In genomic region chr5:137320056-137321045, GRCh38 we compare ENCODE assay signal across 8 cellular contexts.
DNase-seq lines count a peak whose midpoint lies in the region; ATAC-seq and TF ChIP-seq lines count a peak whose summit lies in the region.

No MANE protein-coding gene starts in this region.

- no peak overlapping the region for H4K8ac ChIP-seq in IMR-90 (ENCODE audit: low read depth in 2 of 2, low read length in 2 of 2)

- no peaks in the 10 kb centered on the region for H3K4me1 ChIP-seq in IMR-90 (ENCODE audit: control insufficient read depth, insufficient read depth, low read length)
- peaks cover 8% of the 10 kb centered on the region for H3K4me1 ChIP-seq in PC-3 (ENCODE audit: insufficient read depth, low read length)
- H3K4me1 ChIP-seq in uterus: no peaks in the 10 kb centered on the region

- WGBS in IMR-90 (ENCODE audit: extremely low coverage in 2 of 2, insufficient read length in 1 of 2), 2 experiments: no CpG with 5 or more reads among the region's 3 CpGs

- H3K79me2 ChIP-seq in PC-3 (ENCODE audit: low read length): no peaks in the 10 kb centered on the region

- H3K36me3 Mint-ChIP-seq in chondrocyte (ENCODE audit: low read depth): no peaks in the 10 kb centered on the region

- no peaks in the 10 kb centered on the region for H3K79me1 ChIP-seq in IMR-90 (ENCODE audit: low read depth in 1 of 2, low read length in 2 of 2)

- H3K4me2 ChIP-seq in IMR-90 (ENCODE audit: low read depth, low read length): no peak overlapping the region
- H3K4me2 ChIP-seq in PC-3 (ENCODE audit: low read length): no peak overlapping the region

- H3K27ac ChIP-seq in IMR-90 (ENCODE audit: insufficient read depth, low read length): no peak overlapping the region
- H3K27ac ChIP-seq in PC-3 (ENCODE audit: low read length): no peak overlapping the region
- no peak overlapping the region for H3K27ac ChIP-seq in uterus

- POLR2A ChIA-PET in IMR-90 (lab: Charles Lee; ENCODE audit: unreplicated experiment): interaction anchor here (0.6 kb wide), 1 partner anchor 10 kb away, joined by 3 read pairs; no protein-coding TSS in a partner anchor
- POLR2A ChIA-PET in PC-3 (lab: Charles Lee; ENCODE audit: unreplicated experiment): interaction anchor here (0.6 kb wide), 2 partner anchors 27 to 160 kb away, joined by 5 to 14 read pairs; no protein-coding TSS in a partner anchor

- peaks cover 41% of the 10 kb centered on the region for H3K4me1 Mint-ChIP-seq in chondrocyte (ENCODE audit: low read depth)

- peaks cover 10% of the 10 kb centered on the region for H3K27me3 Mint-ChIP-seq in chondrocyte (ENCODE audit: low read depth)

- in situ Hi-C loops in IMR-90 (cut with MboI; ENCODE audit: low sequenced_read_pairs): loop anchor here (25.0 kb wide), 1 partner anchor 417 kb away; the partner anchor contains the start of gene KLHL3

- no peak overlapping the region for H3K18ac ChIP-seq in IMR-90 (ENCODE audit: low read depth, low read length)

- H3K4me3 Mint-ChIP-seq in chondrocyte (ENCODE audit: unreplicated experiment): no peak overlapping the region

- TF ChIP-seq POLR2A in IMR-90 (IDR thresholded peaks at IDR 0.05; ENCODE audit: low read depth, low read length): no peak
- TF ChIP-seq POLR2A in uterus (IDR thresholded peaks at IDR 0.05): no peak

- H3K9ac ChIP-seq in IMR-90 (ENCODE audit: low read depth, low read length): no peak overlapping the region
- H3K9ac ChIP-seq in PC-3 (ENCODE audit: low read length): no peak overlapping the region

- H3K36me3 ChIP-seq in IMR-90 (ENCODE audit: control insufficient read depth, insufficient read depth, low read length) (no peaks in the 10 kb centered on the region), PC-3 (ENCODE audit: low read depth, low read length) (no peaks in the 10 kb centered on the region), uterus (no peaks in the 10 kb centered on the region)

- no peak overlapping the region for H2BK5ac ChIP-seq in IMR-90 (ENCODE audit: low read depth, low read length, poor library complexity, severe bottlenecking)

- no peak overlapping the region for H4K91ac ChIP-seq in IMR-90 (ENCODE audit: insufficient read depth, low read depth, low read length)

- dilution Hi-C loops in IMR-90 (cut with HindIII; ENCODE audit: low sequenced_read_pairs, unreplicated experiment): no loop called here

- CTCF ChIA-PET in IMR-90 (lab: Yijun Ruan, JAX): interaction anchor here (0.6 to 2.8 kb wide), 26 partner anchors 9 to 1420 kb away, joined by 3 to 37 read pairs (median 4); partner anchors contain the start of gene SPOCK1
- CTCF ChIA-PET in PC-3 (lab: Charles Lee): interaction anchor here (0.6 to 1.4 kb wide), 16 partner anchors 10 to 1070 kb away, joined by 3 to 11 read pairs (median 4); no protein-coding TSS in a partner anchor

- H2AK5ac ChIP-seq in IMR-90 (ENCODE audit: low read depth, low read length): no peak overlapping the region

- H3K9me3 ChIP-seq in IMR-90 (ENCODE audit: control insufficient read depth, insufficient read depth, low read length) (no peaks in the 10 kb centered on the region), PC-3 (ENCODE audit: low read length) (no peaks in the 10 kb centered on the region), uterus (no peaks in the 10 kb centered on the region)

- H4K20me1 ChIP-seq in IMR-90 (ENCODE audit: insufficient read depth, low read length): no peaks in the 10 kb centered on the region
- no peaks in the 10 kb centered on the region for H4K20me1 ChIP-seq in PC-3 (ENCODE audit: low read length)

- no peak overlapping the region for H3K4me3 ChIP-seq in IMR-90 (ENCODE audit: insufficient read depth, low read depth, low read length)
- no peak overlapping the region for H3K4me3 ChIP-seq in PC-3 (ENCODE audit: low read length)
- no peak overlapping the region for H3K4me3 ChIP-seq in uterus

- H3K27ac Mint-ChIP-seq in chondrocyte (ENCODE audit: unreplicated experiment): no peak overlapping the region

- no peak overlapping the region for H2AK9ac ChIP-seq in IMR-90 (replicated peaks; ENCODE audit: low read depth, low read length, poor library complexity)

- H3K27me3 ChIP-seq in IMR-90 (ENCODE audit: control insufficient read depth, insufficient read depth, low read length) (peaks cover 8% of the 10 kb centered on the region), PC-3 (ENCODE audit: low read length) (no peaks in the 10 kb centered on the region), uterus (no peaks in the 10 kb centered on the region)

- BruUV-seq in IMR-90 (replicated peaks; lab: Mats Ljungman, UMichigan) (no TSS peak), PC-3 (replicated peaks; lab: Mats Ljungman, UMichigan) (no TSS peak)

- H2BK20ac ChIP-seq in IMR-90 (ENCODE audit: low read depth, low read length): no peak overlapping the region

- H3K23ac ChIP-seq in IMR-90 (ENCODE audit: low read depth, low read length): no peak overlapping the region

- no peaks in the 10 kb centered on the region for H3F3A ChIP-seq in PC-3 (ENCODE audit: low read length, unreplicated experiment)

- no peaks in the 10 kb centered on the region for H3K9me3 Mint-ChIP-seq in chondrocyte (ENCODE audit: low read depth)

- H3K9me1 ChIP-seq in IMR-90 (ENCODE audit: insufficient read depth, low read length): no peaks in the 10 kb centered on the region

- ATAC-seq in IMR-90 (ENCODE audit: low read depth) (peak; percentile 73; the same call in 1 of the 2 replicates), PC-3 (0 out of 2 replicates have a peak, but pooled peaks have one; percentile 24), left lobe of liver (peak; percentile 95)

- no peak overlapping the region for H2BK15ac ChIP-seq in IMR-90 (ENCODE audit: low read depth, low read length)

- H4K5ac ChIP-seq in IMR-90 (ENCODE audit: low read depth, low read length): no peak overlapping the region

- H2BK120ac ChIP-seq in IMR-90 (ENCODE audit: low read depth, low read length): no peak overlapping the region

- DNase-seq in stimulated activated CD4-positive, alpha-beta T cell treated with anti-CD3 and anti-CD28 coated beads, Interleukin-1b, Interleukin-23, amount 100 ng/mL, for 48 hours: peak; percentile 2
- no peak for DNase-seq in stimulated activated CD4-positive, alpha-beta T cell treated with anti-CD3 and anti-CD28 coated beads, Interleukin-4, amount 100 ng/mL, for 24 hours
- DNase-seq in IMR-90: peak; percentile 51
- DNase-seq in PC-3: peak; percentile 69
- DNase-seq in chondrocyte (ENCODE audit: low spot score): no peak
- DNase-seq in left lobe of liver (ENCODE audit: low spot score): no peak
- DNase-seq in uterus: peak in 1 of 2 donors; percentile 19
- no peak for DNase-seq in activated CD4-positive, CD25-positive, alpha-beta regulatory T cell (lab: John Stamatoyannopoulos, UW)

- intact Hi-C loops in IMR-90 (cut with micrococcal nuclease): loop anchor here (1.0 to 10.0 kb wide), 3 partner anchors 179 to 1076 kb away; partner anchors contain the start of gene SPOCK1
- intact Hi-C loops in PC-3 (cut with micrococcal nuclease): loop anchor here (1.0 to 5.0 kb wide), 3 partner anchors 179 to 518 kb away; partner anchors contain the start of gene SPOCK1
- intact Hi-C loops in uterus (cut with DNase I; ENCODE audit: low total_unique reads): no loop called here

- H2AFZ ChIP-seq in IMR-90 (replicated peaks; ENCODE audit: low read length, poor library complexity): no peak overlapping the region
- no peak overlapping the region for H2AFZ ChIP-seq in PC-3 (ENCODE audit: low read length)

- TF ChIP-seq CTCF in IMR-90 (conservative IDR thresholded peaks at IDR 0.05; ENCODE audit: low read depth, low read length) (peak; percentile 82), PC-3 (conservative IDR thresholded peaks at IDR 0.05; ENCODE audit: low read depth, low read length) (peak; percentile 71), chondrocyte (IDR thresholded peaks at IDR 0.05) (peak; percentile 93), uterus (IDR thresholded peaks at IDR 0.05) (peak; percentile 42 to 84 (median 61))

- no peak overlapping the region for H3K4ac ChIP-seq in IMR-90 (ENCODE audit: low read depth, low read length)

- no peak overlapping the region for H3K56ac ChIP-seq in IMR-90 (ENCODE audit: extremely low read depth, insufficient read depth, low read length)

- no peak overlapping the region for H3K14ac ChIP-seq in IMR-90 (replicated peaks; ENCODE audit: low read depth, low read length)

- peak; percentile 76 for TF ChIP-seq RAD21 in IMR-90 (IDR thresholded peaks at IDR 0.05; ENCODE audit: low read length)

- H3K9me2 ChIP-seq in PC-3 (replicated peaks; ENCODE audit: low read length): no peaks in the 10 kb centered on the region

TF ChIP-seq in IMR-90, 13 proteins besides CTCF, POLR2A, EP300 and RAD21:
- no peak for TF ChIP-seq BHLHE40 (IDR thresholded peaks at IDR 0.05; ENCODE audit: low read depth, low read length)
- TF ChIP-seq SMC3 (IDR thresholded peaks at IDR 0.05; ENCODE audit: low read depth, low read length): peak; percentile 90

Comparison
In these comparisons a context has a peak if more than half of its experiments do, and no peak if none do; other contexts are left out.
1. DNase-seq: peak in stimulated activated CD4-positive, alpha-beta T cell treated with anti-CD3 and anti-CD28 coated beads, Interleukin-1b, Interleukin-23, amount 100 ng/mL, for 48 hours (single experiment), IMR-90 (single experiment) and PC-3 (single experiment); none in stimulated activated CD4-positive, alpha-beta T cell treated with anti-CD3 and anti-CD28 coated beads, Interleukin-4, amount 100 ng/mL, for 24 hours (single experiment), chondrocyte (single experiment), left lobe of liver (single experiment) and activated CD4-positive, CD25-positive, alpha-beta regulatory T cell (0 of 4).
2. ATAC-seq: peak in every context shown above with its lines; median percentile 95 in left lobe of liver; 73 in IMR-90; 24 in PC-3.
3. Peak in every context shown above with its lines, with median percentiles within 50 percentile points of each other: CTCF ChIP-seq.